15 cellular contexts compared by ENCODE assay signal in genomic region chr6:162541019-162541601, GRCh38.
DNase-seq lines count a peak whose midpoint lies in the region; ATAC-seq and TF ChIP-seq lines count a peak whose summit lies in the region.
"Had no signal": no experiment of that assay in that cellular context is flagged by ENCODE, and none has a peak within 500 bp of the region (broad histone marks: within the 10 kb centered on the region; RNA-seq: fewer than 3 reads in every experiment).

No MANE protein-coding gene starts in this region.

- H3K27me3 Mint-ChIP-seq in stimulated activated memory B cell treated with anti-CD40 and anti-IgM and Interleukin-4, amounts not matched to agents 10 μg/mL and 1 μg/mL and 100 μg/mL, for 72 hours = no peaks in the 10 kb centered on the region
- H3K27me3 Mint-ChIP-seq: CD4-positive, alpha-beta memory T cell had no signal

- intact Hi-C loops in left ventricle myocardium superior (cut with micrococcal nuclease) (no loop called here), Right ventricle myocardium superior (cut with DNase I) (no loop called here)

- no peak for TF ChIP-seq CTCF in fibroblast of the aortic adventitia (IDR thresholded peaks at IDR 0.05; ENCODE audit: insufficient read depth, low read length)

- no peak overlapping the region for H3K4me3 Mint-ChIP-seq in stimulated activated memory B cell treated with anti-CD40 and anti-IgM and Interleukin-4, amounts not matched to agents 10 μg/mL and 1 μg/mL and 100 μg/mL, for 72 hours
- H3K4me3 Mint-ChIP-seq: CD4-positive, alpha-beta memory T cell; HFFc6 had no signal

- ATAC-seq in left ventricle myocardium superior = peak; percentile 25
- no peak for ATAC-seq in Right ventricle myocardium superior (ENCODE audit: poor library complexity)
- ATAC-seq in stimulated activated memory B cell treated with anti-CD40 and anti-IgM and Interleukin-4, amounts not matched to agents 10 μg/mL and 1 μg/mL and 100 μg/mL, for 72 hours = peak; percentile 14

- H3K36me3 Mint-ChIP-seq in stimulated activated memory B cell treated with anti-CD40 and anti-IgM and Interleukin-4, amounts not matched to agents 10 μg/mL and 1 μg/mL and 100 μg/mL, for 72 hours = no peaks in the 10 kb centered on the region
- H3K36me3 Mint-ChIP-seq: CD4-positive, alpha-beta memory T cell had no signal

- no peaks in the 10 kb centered on the region for H3K4me1 Mint-ChIP-seq in stimulated activated memory B cell treated with anti-CD40 and anti-IgM and Interleukin-4, amounts not matched to agents 10 μg/mL and 1 μg/mL and 100 μg/mL, for 72 hours
- H3K4me1 Mint-ChIP-seq: CD4-positive, alpha-beta memory T cell had no signal

- no peak overlapping the region for H3K27ac Mint-ChIP-seq in stimulated activated memory B cell treated with anti-CD40 and anti-IgM and Interleukin-4, amounts not matched to agents 10 μg/mL and 1 μg/mL and 100 μg/mL, for 72 hours
- H3K27ac Mint-ChIP-seq: CD4-positive, alpha-beta memory T cell; HFFc6 had no signal

- H3K9me3 Mint-ChIP-seq in stimulated activated memory B cell treated with anti-CD40 and anti-IgM and Interleukin-4, amounts not matched to agents 10 μg/mL and 1 μg/mL and 100 μg/mL, for 72 hours = no peaks in the 10 kb centered on the region

- no peak overlapping the region for H3K4me3 ChIP-seq in fibroblast of the aortic adventitia (ENCODE audit: low read depth, low read length)
- H3K4me3 ChIP-seq: HAP-1 had no signal

- DNase-seq in left ventricle myocardium superior (no peak), Right ventricle myocardium superior (no peak), fibroblast of the aortic adventitia (ENCODE audit: low read depth) (peak; percentile 15), NCI-H345 (lab: John Stamatoyannopoulos, UW) (no peak)
- no peak for DNase-seq in effector CD4-positive, alpha-beta T cell
- DNase-seq: C1 segment of cervical spinal cord; Calu3; CD4-positive, alpha-beta memory T cell; COR-L47; DMS53; DMS79 treated with DMSO at 0.1 percent for 48 hours; GOT3; HFFc6 had no signal
